8 cellular contexts compared by ENCODE assay signal in the genomic region with DNA sequence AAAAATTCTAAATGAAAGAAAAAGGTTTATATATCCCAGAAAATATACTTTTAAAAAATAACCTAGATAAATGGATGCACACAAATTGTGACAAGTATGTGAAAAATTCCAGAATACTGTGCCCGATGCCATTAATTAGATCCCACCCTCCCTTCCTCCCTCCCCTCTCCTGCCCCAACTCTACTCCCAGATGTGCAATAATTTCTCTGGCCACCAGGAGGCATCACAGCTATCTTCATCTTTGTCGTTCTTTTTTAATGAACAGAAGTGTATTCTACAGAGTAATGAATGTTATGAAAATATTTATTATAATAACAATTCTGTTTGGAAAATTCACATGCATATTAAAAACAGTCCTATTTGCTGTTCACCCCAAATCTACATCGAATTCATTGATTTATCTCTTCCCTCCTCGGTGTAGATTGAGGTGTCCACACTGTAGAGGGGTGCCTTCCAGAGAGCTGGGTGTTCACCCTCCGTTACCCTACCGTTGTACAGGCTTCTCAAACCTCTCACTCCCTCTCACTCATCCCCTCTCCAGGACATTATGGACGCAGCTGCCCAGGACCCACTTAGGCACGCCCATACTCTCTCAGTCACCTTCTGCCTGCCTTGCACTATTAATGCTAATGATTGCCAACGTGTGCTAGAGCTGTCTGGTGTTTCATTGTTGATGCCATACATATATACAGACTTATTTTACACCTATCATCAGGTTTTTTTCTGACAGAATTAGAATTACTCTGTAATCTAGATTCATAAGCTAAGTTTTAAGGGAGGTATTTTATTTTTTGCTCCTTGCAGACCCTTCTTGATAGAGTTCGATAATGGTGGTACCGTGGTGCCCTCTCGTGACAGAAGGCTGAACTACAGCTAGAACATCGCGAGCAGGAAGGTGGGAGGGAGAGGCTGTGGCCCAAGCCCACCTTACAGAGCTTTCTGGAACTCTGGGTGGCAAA. TPM values are rescaled to one million over a fixed set of nuclear protein-coding genes. Genes with fewer than 3 reads are reported as not detected.
A peak's percentile ranks its signal among the peaks of the same experiment; 100 is the strongest.
DNase-seq lines count a peak whose midpoint lies in the region; ATAC-seq and TF ChIP-seq lines count a peak whose summit lies in the region.

No MANE protein-coding gene starts in this region.

- peak; percentile 67 for ATAC-seq in GM21619 (IDR thresholded peaks at IDR 0.05; ENCODE audit: unreplicated experiment)

- TF ChIP-seq CTCF in Loucy (conservative IDR thresholded peaks at IDR 0.05; ENCODE audit: low read length), result peak; percentile 65

- H3K27ac ChIP-seq in SJCRH30, result no peak overlapping the region

- H3K4me1 ChIP-seq in Loucy (ENCODE audit: insufficient read depth, low read length, poor library complexity, severe bottlenecking) (no peaks in the 10 kb centered on the region), SJCRH30 (no peaks in the 10 kb centered on the region)

- H3K9me3 ChIP-seq in Loucy (ENCODE audit: insufficient read depth, low read depth, low read length), result no peaks in the 10 kb centered on the region
- H3K9me3 ChIP-seq in SJCRH30 (replicated peaks), result no peaks in the 10 kb centered on the region

- H3K79me2 ChIP-seq in Loucy (ENCODE audit: insufficient read depth, low read length), result no peaks in the 10 kb centered on the region

- H3F3A ChIP-seq in Loucy (ENCODE audit: low read depth), result no peaks in the 10 kb centered on the region

- H3K27me3 ChIP-seq in Loucy (ENCODE audit: insufficient read depth, low read length, poor library complexity, severe bottlenecking) (no peaks in the 10 kb centered on the region), SJCRH30 (no peaks in the 10 kb centered on the region)

- no peaks in the 10 kb centered on the region for H3K9me2 ChIP-seq in Loucy (replicated peaks; ENCODE audit: low read depth, low read length)

- DNase-seq in D341Med (ENCODE audit: low spot score) (peak; percentile 58), SJCRH30 (peak; percentile 39 to 68), glomerular endothelial cell (ENCODE audit: extremely low read depth, low read depth, low spot score) (peak; percentile 16), pons (ENCODE audit: low spot score) (peak; percentile 71), DMS153 treated with DMSO at 0.1 percent for 48 hours (lab: John Stamatoyannopoulos, UW; ENCODE audit: unreplicated experiment) (no peak)
- DNase-seq in activated naive CD4-positive, alpha-beta T cell (lab: John Stamatoyannopoulos, UW), result peak; percentile 0 to 26 (median 15)

- no peaks in the 10 kb centered on the region for H4K20me1 ChIP-seq in Loucy (ENCODE audit: insufficient read depth, low read length, poor library complexity, severe bottlenecking)

- peak overlapping the region; percentile 84 for H3K4me2 ChIP-seq in Loucy (ENCODE audit: low read depth, low read length, poor library complexity, severe bottlenecking)

- H3K4me3 ChIP-seq in Loucy (ENCODE audit: low read length, poor library complexity, severe bottlenecking) (peak overlapping the region; percentile 74), SJCRH30 (no peak overlapping the region)

- H2AFZ ChIP-seq in Loucy (ENCODE audit: low read length), result peak overlapping the region; percentile 67

- H3K36me3 ChIP-seq in Loucy (ENCODE audit: insufficient read depth, low read length) (no peaks in the 10 kb centered on the region), SJCRH30 (no peaks in the 10 kb centered on the region)

- H3K9ac ChIP-seq in Loucy (ENCODE audit: low read depth, low read length, poor library complexity, severe bottlenecking), result no peak overlapping the region

RNA-seq across cellular contexts. Expression of gene RAB40AL, which starts 14.1 kb away (rescaled TPM):
- 0.30 TPM in 1 of 2 replicates, not detected in the other for total RNA-seq in SJCRH30 (2014; rRNA removed; shearing (Covaris generic))
- 2.6 TPM in 1 of 2 replicates, not detected in the other for total RNA-seq in glomerular endothelial cell
